ENCODE assay signal across 13 cellular contexts in genomic region chr2:190903693-190904450, GRCh38. TPM values are rescaled to one million over a fixed set of nuclear protein-coding genes. Genes with fewer than 3 reads are reported as not detected.
DNase-seq lines count a peak whose midpoint lies in the region; ATAC-seq, FAIRE-seq and TF ChIP-seq lines count a peak whose summit lies in the region.
"Had no signal": no experiment of that assay in that cellular context is flagged by ENCODE, and none has a peak within 500 bp of the region (broad histone marks: within the 10 kb centered on the region; RNA-seq: fewer than 3 reads in every experiment).

No MANE protein-coding gene starts in this region.

- SMC1A ChIA-PET in GM12878 (lab: Charles Lee; ENCODE audit: uncharacterized antibody, unreplicated experiment) = interaction anchor here (1.0 to 1.3 kb wide), 5 partner anchors 11 to 126 kb away, joined by 3 to 6 read pairs (median 4); no protein-coding TSS in a partner anchor

- TF ChIP-seq POLR2A in GM12878 (IDR thresholded peaks at IDR 0.05; ENCODE audit: low read depth, low read length) = no peak

- H3K4me1 ChIP-seq in GM12878 (ENCODE audit: control insufficient read depth, insufficient read depth, low read length) (no peaks in the 10 kb centered on the region), osteoblast (ENCODE audit: insufficient read depth, low read length) (peaks cover 37% of the 10 kb centered on the region)
- H3K4me1 ChIP-seq: parathyroid adenoma had no signal

- POLR2A ChIA-PET in GM12878 (lab: Charles Lee) = interaction anchor here (0.6 kb wide), 1 partner anchor 216 kb away, joined by 3 read pairs; no protein-coding TSS in a partner anchor

- H3K4me3 ChIP-seq in SK-N-MC (no peak overlapping the region), GM12878 (no peak overlapping the region), osteoblast (ENCODE audit: insufficient read depth, low read length) (no peak overlapping the region)

- no peaks in the 10 kb centered on the region for H3K9me3 ChIP-seq in SK-N-MC (ENCODE audit: low read depth, low read length)
- H3K9me3 ChIP-seq in GM12878 (replicated peaks; ENCODE audit: control insufficient read depth, insufficient read depth, low read length) = no peaks in the 10 kb centered on the region
- H3K9me3 ChIP-seq in osteoblast (ENCODE audit: low read depth, low read length) = no peaks in the 10 kb centered on the region

- H3K9me3 Mint-ChIP-seq in T-helper 1 cell treated with Interleukin-12 subunit alpha and Interleukin-12 subunit beta and Interleukin-4 antibody, amounts not matched to agents 30 μg/mL and 1 μg/mL, for 36 hours = no peaks in the 10 kb centered on the region

- no peak for FAIRE-seq in GM12878 (lab: Jason Lieb, UNC)

- H3K79me2 ChIP-seq in GM12878 (ENCODE audit: control insufficient read depth, insufficient read depth, low read length) (no peaks in the 10 kb centered on the region; the same call in 1 of the 2 replicates), osteoblast (ENCODE audit: insufficient read depth, low read length) (peaks cover 46% of the 10 kb centered on the region)

- peak; percentile 37 for ATAC-seq in GM12878

- H2AFZ ChIP-seq in GM12878 (ENCODE audit: control insufficient read depth, low read depth, low read length) (no peak overlapping the region), osteoblast (ENCODE audit: low read length) (no peak overlapping the region)
- H2AFZ ChIP-seq: parathyroid adenoma had no signal

- RAD21 ChIA-PET in GM12878 (lab: Charles Lee; ENCODE audit: unreplicated experiment) = interaction anchor here (0.9 to 1.2 kb wide), 3 partner anchors 11 to 54 kb away, joined by 3 to 4 read pairs (median 3); no protein-coding TSS in a partner anchor

- no peak for TF ChIP-seq EP300 in GM12878 (IDR thresholded peaks at IDR 0.05; ENCODE audit: borderline replicate concordance in 1 of 2, control insufficient read depth in 1 of 2, low read depth in 2 of 2, low read length in 2 of 2)

- peak overlapping the region; percentile 14; the same call in 1 of the 2 replicates for H3K27ac ChIP-seq in SK-N-MC
- no peak overlapping the region for H3K27ac ChIP-seq in GM12878 (ENCODE audit: control insufficient read depth, insufficient read depth)
- peak overlapping the region; percentile 69 for H3K27ac ChIP-seq in osteoblast (ENCODE audit: low read depth, low read length)
- H3K27ac ChIP-seq: 22Rv1, C4-2B, parathyroid adenoma had no signal

- peaks cover 53% of the 10 kb centered on the region for H3K36me3 ChIP-seq in SK-N-MC (ENCODE audit: insufficient read depth, low read length)
- H3K36me3 ChIP-seq in GM12878 (ENCODE audit: control insufficient read depth in 2 of 2, insufficient read depth in 2 of 2, low read length in 1 of 2) = peaks cover 0 to 28% of the 10 kb centered on the region in 2 experiments; a peak in 3 of 4 replicates
- H3K36me3 ChIP-seq in osteoblast (ENCODE audit: insufficient read depth, low read length) = peaks cover 84% of the 10 kb centered on the region

- H4K20me1 ChIP-seq in GM12878 (ENCODE audit: control insufficient read depth, insufficient read depth) (no peaks in the 10 kb centered on the region), osteoblast (ENCODE audit: insufficient read depth, low read length) (peaks cover 9% of the 10 kb centered on the region)

- H3K27me3 Mint-ChIP-seq in T-helper 1 cell treated with Interleukin-12 subunit alpha and Interleukin-12 subunit beta and Interleukin-4 antibody, amounts not matched to agents 30 μg/mL and 1 μg/mL, for 36 hours (ENCODE audit: low read depth) = no peaks in the 10 kb centered on the region

- CTCF ChIA-PET in GM12878 (lab: Yijun Ruan, JAX) = interaction anchor here (0.7 to 1.7 kb wide), 4 partner anchors 11 to 74 kb away, joined by 3 to 7 read pairs (median 3); no protein-coding TSS in a partner anchor

- 91% methylated on average over 1 of the region's 1 CpG for WGBS in GM12878 (ENCODE audit: insufficient coverage, insufficient replicate concordance, low lambda C conversion rate, missing lambda C conversion rate)

- no peaks in the 10 kb centered on the region for H3K27me3 ChIP-seq in GM12878 (replicated peaks in 1 of 2; ENCODE audit: control insufficient read depth in 2 of 2, insufficient read depth in 2 of 2, low read length in 1 of 2)
- H3K27me3 ChIP-seq in osteoblast (ENCODE audit: insufficient read depth, low read length) = no peaks in the 10 kb centered on the region

- H3K9ac ChIP-seq in SK-N-MC (ENCODE audit: insufficient read length) (no peak overlapping the region), GM12878 (ENCODE audit: control insufficient read depth, insufficient read depth, low read length) (no peak overlapping the region)
- H3K9ac ChIP-seq: parathyroid adenoma had no signal

- no peak for DNase-seq in T-helper 1 cell
- no peak for DNase-seq in SK-N-MC (ENCODE audit: low read depth, low spot score)
- no peak for DNase-seq in GM12878 (ENCODE audit: low read depth, low spot score)
- DNase-seq in osteoblast (ENCODE audit: insufficient read length, low spot score, missing footprints) = peak; percentile 79
- DNase-seq in OCI-M1 (lab: John Stamatoyannopoulos, UW) = no peak
- DNase-seq in NCI-H146 treated with DMSO at 0.1 percent for 48 hours (lab: John Stamatoyannopoulos, UW; ENCODE audit: unreplicated experiment) = no peak
- no peak for DNase-seq in ecto neural progenitor cell (ENCODE audit: low spot score)
- DNase-seq: cerebellar nuclear complex; stimulated activated CD4-positive, alpha-beta T cell treated with anti-CD3 and anti-CD28 coated beads, Interleukin-12 subunit alpha, Interleukin-12 subunit beta, amount 100 ng/mL, for 4 hours had no signal

- peaks cover 36% of the 10 kb centered on the region for H3K36me3 Mint-ChIP-seq in T-helper 1 cell treated with Interleukin-12 subunit alpha and Interleukin-12 subunit beta and Interleukin-4 antibody, amounts not matched to agents 30 μg/mL and 1 μg/mL, for 36 hours (ENCODE audit: low read depth)

- H3K4me1 Mint-ChIP-seq in T-helper 1 cell treated with Interleukin-12 subunit alpha and Interleukin-12 subunit beta and Interleukin-4 antibody, amounts not matched to agents 30 μg/mL and 1 μg/mL, for 36 hours (ENCODE audit: low read depth) = peaks cover 5% of the 10 kb centered on the region

- no peak for TF ChIP-seq RAD21 in GM12878 (IDR thresholded peaks at IDR 0.05; ENCODE audit: insufficient read depth, low read depth, low read length)

- H3K4me3 Mint-ChIP-seq in T-helper 1 cell treated with Interleukin-12 subunit alpha and Interleukin-12 subunit beta and Interleukin-4 antibody, amounts not matched to agents 30 μg/mL and 1 μg/mL, for 36 hours = no peak overlapping the region

- intact Hi-C loops in GM12878 (cut with micrococcal nuclease; ENCODE audit: unreplicated experiment) = no loop called here

- TF ChIP-seq CTCF in GM12878 (IDR thresholded peaks at IDR 0.05 in 2 of 3, conservative IDR thresholded peaks at IDR 0.05 in 1 of 3; ENCODE audit: control insufficient read depth in 2 of 3, extremely low read depth in 1 of 3, insufficient read depth in 1 of 3, low read depth in 3 of 3, low read length in 3 of 3) (no peak), osteoblast (IDR thresholded peaks at IDR 0.05; ENCODE audit: extremely low read depth, low read depth, low read length) (no peak)

- no TSS peak for BruUV-seq in GM12878 (replicated peaks; lab: Mats Ljungman, UMichigan)

- H3K27ac Mint-ChIP-seq in T-helper 1 cell treated with Interleukin-12 subunit alpha and Interleukin-12 subunit beta and Interleukin-4 antibody, amounts not matched to agents 30 μg/mL and 1 μg/mL, for 36 hours = peak overlapping the region; percentile 2

- in situ Hi-C loops in GM12878 (cut with MboI) = no loop called here

- H3K4me2 ChIP-seq in GM12878 (ENCODE audit: control insufficient read depth, insufficient read depth) (no peak overlapping the region), osteoblast (ENCODE audit: insufficient read depth, low read length) (peak overlapping the region; percentile 24)

TF ChIP-seq in GM12878, 131 proteins besides CTCF, POLR2A, EP300 and RAD21 (continues in another document):
- TF ChIP-seq USF2 (IDR thresholded peaks at IDR 0.05; ENCODE audit: borderline replicate concordance, low read depth, low read length) = no peak
- no peak for TF ChIP-seq ZBED1 (IDR thresholded peaks at IDR 0.05; ENCODE audit: borderline replicate concordance)
- no peak for TF ChIP-seq TCF3 (IDR thresholded peaks at IDR 0.05; ENCODE audit: borderline replicate concordance, insufficient read depth, low read depth, low read length)
- no peak for TF ChIP-seq SMAD5 (IDR thresholded peaks at IDR 0.05; ENCODE audit: low read depth)
- no peak for TF ChIP-seq TARDBP (IDR thresholded peaks at IDR 0.05; ENCODE audit: borderline replicate concordance)
- no peak for TF ChIP-seq NFYA (IDR thresholded peaks at IDR 0.05; ENCODE audit: borderline replicate concordance, low read depth, low read length)

RNA-seq across cellular contexts. Expression of gene GLS, which starts 23.3 kb away (rescaled TPM):
- total RNA-seq in GM12878 (2013; cell fraction: nucleolus; rRNA removed) = 427 and 463 TPM in 2 replicates
- total RNA-seq in GM12878 (2014; rRNA removed) (96.2 and 109 TPM in 2 replicates), GM12878 (2014; rRNA removed; fragmentation: Illumina TruSeq; extraction: Trizol) (107 and 109 TPM in 2 replicates), GM12878 (2021) (121 and 129 TPM in 2 replicates), osteoblast (447 and 588 TPM in 2 replicates)
- polyA plus RNA-seq in GM12878 (2011; ENCODE audit: low read depth) = 36.5 TPM
- polyA plus RNA-seq in GM12878 (2011; rRNA removed) (145 and 191 TPM in 2 replicates), GM12878 (2014; fragmentation: Illumina TruSeq; extraction: Trizol) (73.6 and 96.1 TPM in 2 replicates), GM12878 (2014; fragmentation: Nextera tagmentation; extraction: Ambion mirVana) (10 to 100 TPM; 23.7 to 30.5 TPM), GM12878 (2014; rRNA removed) (55.8 and 68.0 TPM in 2 replicates), GM12878 (2016; fragmentation: Nextera tagmentation; extraction: Ambion mirVana) (10 to 100 TPM; 15.7 to 48.8 TPM)
- 26.4 and 27.0 TPM in 2 replicates for polyA plus RNA-seq in GM12878 (2011; cell fraction: cytosol; rRNA removed)
- polyA plus RNA-seq in GM12878 (2011; cell fraction: nucleus; rRNA removed) = 118 and 148 TPM in 2 replicates
- polyA plus RNA-seq in GM12878 (2012) = 56.9 and 65.3 TPM in 2 replicates
- polyA minus RNA-seq in GM12878 (2011; rRNA and poly(A)+ RNA removed) = 155 and 229 TPM in 2 replicates
- polyA minus RNA-seq in GM12878 (2011; cell fraction: cytosol; rRNA and poly(A)+ RNA removed) = 35.5 and 56.9 TPM in 2 replicates
- 173 and 288 TPM in 2 replicates for polyA minus RNA-seq in GM12878 (2011; cell fraction: nucleus; rRNA and poly(A)+ RNA removed)
